ENCODE assay signal across 8 cellular contexts in genomic region chr12:132710062-132710421, GRCh38. TPM values are rescaled to one million over a fixed set of nuclear protein-coding genes. Genes with fewer than 3 reads are reported as not detected.
DNase-seq lines count a peak whose midpoint lies in the region; ATAC-seq and TF ChIP-seq lines count a peak whose summit lies in the region.

No MANE protein-coding gene starts in this region.

- 0 to 2% (median 1%) methylated on average over 13 to 27 of the region's 27 CpGs for WGBS in adrenal gland, 4 donors

- POLR2A ChIA-PET in BJ (lab: Charles Lee): no interaction called here

- peak overlapping the region in 4 of 5 donors; percentile 46 to 90 (median 74) for H3K27ac ChIP-seq in adrenal gland

- H3K4me3 ChIP-seq in BJ (ENCODE audit: low read depth, low read length) (peak overlapping the region; percentile 81), adrenal gland (peak overlapping the region; percentile 53 to 73 (median 68)), iPS-18c (ENCODE audit: insufficient read depth, low read depth, low read length) (peak overlapping the region; percentile 90)

- CTCF ChIA-PET in BJ (lab: Yijun Ruan, JAX): interaction anchor here (1.1 kb wide), 1 partner anchor 9 kb away, joined by 5 read pairs; no protein-coding TSS in a partner anchor

- TF ChIP-seq POLR2A in adrenal gland (IDR thresholded peaks at IDR 0.05): no peak

- H3K9me3 ChIP-seq in adrenal gland (replicated peaks in 1 of 3): no peaks in the 10 kb centered on the region
- H3K9me3 ChIP-seq in iPS-18c (ENCODE audit: control insufficient read depth, insufficient read depth, low read length): peaks cover 2% of the 10 kb centered on the region

- DNase-seq in BJ (ENCODE audit: low read depth): no peak
- DNase-seq in adrenal gland: peak in 1 of 7 donors; percentile 27
- DNase-seq in stimulated activated naive CD8-positive, alpha-beta T cell treated with anti-CD3 and anti-CD28 coated beads, Interleukin-15, Interleukin-2, amounts not matched to agents 100 U/mL and 50 U/mL, for 24 hours: peak; percentile 30
- no peak for DNase-seq in HCEC 1CT
- no peak for DNase-seq in activated CD4-positive, alpha-beta T cell treated with anti-CD3 and anti-CD28 coated beads for 1 hour

- ATAC-seq in GM19395 (IDR thresholded peaks at IDR 0.05; ENCODE audit: unreplicated experiment) (peak; percentile 47), HG03378 (IDR thresholded peaks at IDR 0.05; ENCODE audit: unreplicated experiment) (peak; percentile 34)
- ATAC-seq in stimulated activated naive CD8-positive, alpha-beta T cell treated with anti-CD3 and anti-CD28 coated beads, Interleukin-15, Interleukin-2, amounts not matched to agents 100 U/mL and 50 U/mL, for 24 hours: no peak

- H3K27me3 ChIP-seq in BJ (ENCODE audit: control insufficient read depth, insufficient read depth, low read length) (no peaks in the 10 kb centered on the region), adrenal gland (no peaks in the 10 kb centered on the region)

- peaks cover 8 to 15% of the 10 kb centered on the region in 2 donors for H3K4me1 ChIP-seq in adrenal gland (replicated peaks in 1 of 2)

- intact Hi-C loops in adrenal gland (cut with DNase I): no loop called here

- TF ChIP-seq CTCF in BJ (IDR thresholded peaks at IDR 0.05; ENCODE audit: insufficient read depth, low read depth, low read length): no peak
- no peak for TF ChIP-seq CTCF in adrenal gland (IDR thresholded peaks at IDR 0.05)

- H3K36me3 ChIP-seq in BJ (ENCODE audit: control insufficient read depth, insufficient read depth, low read length) (peaks cover 4% of the 10 kb centered on the region; the same call in 1 of the 2 replicates), adrenal gland (replicated peaks in 1 of 2) (peaks cover 0 to 2% of the 10 kb centered on the region in 2 donors)

RNA-seq across cellular contexts. Expression of gene PGAM5, which starts 0.6 kb away (rescaled TPM):
- polyA plus RNA-seq in BJ (2011; rRNA removed) (12.4 and 17.7 TPM in 2 replicates), adrenal gland (10 to 100 TPM; 12.7 to 29.9 (median 16.7) TPM)
- 38.2 and 50.3 TPM in 2 replicates for polyA minus RNA-seq in BJ (2011; rRNA and poly(A)+ RNA removed)
- total RNA-seq in adrenal gland: 10 to 100 TPM; 23.8 to 53.6 (median 36.8) TPM

RNA-seq across cellular contexts. Expression of gene PXMP2, which starts 22.7 kb away (rescaled TPM):
- polyA plus RNA-seq in BJ (2011; rRNA removed): 19.4 and 22.3 TPM in 2 replicates
- 6.2 and 8.0 TPM in 2 replicates for polyA minus RNA-seq in BJ (2011; rRNA and poly(A)+ RNA removed)
- 10 to 100 TPM; 12.6 to 51.7 (median 24.6) TPM for total RNA-seq in adrenal gland
- 1 to 10 TPM; 8.2 to 9.0 (median 8.6) TPM for polyA plus RNA-seq in adrenal gland

RNA-seq across cellular contexts. Expression of gene POLE, which starts 22.9 kb away (rescaled TPM):
- polyA plus RNA-seq in BJ (2011; rRNA removed) (9.8 and 17.7 TPM in 2 replicates), adrenal gland (10 to 100 TPM in 2 of 3 donors, 1 to 10 TPM in 1; 4.0 to 43.2 (median 29.9) TPM)
- 40.5 and 42.1 TPM in 2 replicates for polyA minus RNA-seq in BJ (2011; rRNA and poly(A)+ RNA removed)
- total RNA-seq in adrenal gland: 10 to 100 TPM in 5 of 8 donors, 1 to 10 TPM in 3; 4.7 to 28.6 (median 16.1) TPM

RNA-seq across cellular contexts. Expression of gene ANKLE2, which starts 51.6 kb away (rescaled TPM):
- 78.8 and 119 TPM in 2 replicates for polyA plus RNA-seq in BJ (2011; rRNA removed)
- polyA minus RNA-seq in BJ (2011; rRNA and poly(A)+ RNA removed): 183 and 254 TPM in 2 replicates
- total RNA-seq in adrenal gland: 10 to 100 TPM; 43.6 to 76.1 (median 60.3) TPM
- 10 to 100 TPM; 53.3 to 70.5 (median 56.6) TPM for polyA plus RNA-seq in adrenal gland
